Comparison of ENCODE assay signal across 14 cellular contexts in genomic region chr17:59763861-59764260, GRCh38. TPM values are rescaled to one million over a fixed set of nuclear protein-coding genes. Genes with fewer than 3 reads are reported as not detected.
DNase-seq lines count a peak whose midpoint lies in the region; ATAC-seq, FAIRE-seq and TF ChIP-seq lines count a peak whose summit lies in the region.
"Had no signal": no experiment of that assay in that cellular context is flagged by ENCODE, and none has a peak within 500 bp of the region (broad histone marks: within the 10 kb centered on the region; RNA-seq: fewer than 3 reads in every experiment).

No MANE protein-coding gene starts in this region.

- peak overlapping the region; percentile 81 for H3K27ac Mint-ChIP-seq in osteocyte (ENCODE audit: unreplicated experiment)
- H3K27ac Mint-ChIP-seq: GM23338, WTC11 had no signal

- H3K27ac ChIP-seq in PC-3 (ENCODE audit: low read length) = peak overlapping the region; percentile 51; the same call in 1 of the 2 replicates

- H3K4me3 Mint-ChIP-seq in osteocyte (ENCODE audit: unreplicated experiment) = no peak overlapping the region
- H3K4me3 Mint-ChIP-seq: GM23338, WTC11 had no signal

- peaks cover 14% of the 10 kb centered on the region for H3K36me3 Mint-ChIP-seq in osteocyte (ENCODE audit: unreplicated experiment)

- peaks cover 5% of the 10 kb centered on the region; the same call in 1 of the 2 replicates for H3K36me3 ChIP-seq in PC-3 (ENCODE audit: low read depth, low read length)
- no peaks in the 10 kb centered on the region for H3K36me3 ChIP-seq in bronchial epithelial cell (ENCODE audit: control insufficient read depth, insufficient read depth, low read length)

- peak; percentile 12 for DNase-seq in GM10266 (ENCODE audit: extremely low spot score)
- DNase-seq in PC-3 = no peak
- peak; percentile 92 for DNase-seq in bronchial epithelial cell (ENCODE audit: low read depth)
- no peak for DNase-seq in osteocyte (ENCODE audit: extremely low spot score, unreplicated experiment)
- DNase-seq in ecto neural progenitor cell (ENCODE audit: low spot score) = no peak
- no peak for DNase-seq in NCI-H128 (lab: John Stamatoyannopoulos, UW; ENCODE audit: unreplicated experiment)
- DNase-seq: amniotic stem cell, NCI-H1417, OCI-M1, retina had no signal

- peaks cover 20% of the 10 kb centered on the region for H3K79me2 ChIP-seq in PC-3 (ENCODE audit: low read length)

- peaks cover 31% of the 10 kb centered on the region for H3K4me1 ChIP-seq in PC-3 (ENCODE audit: insufficient read depth, low read length)

- H3K4me2 ChIP-seq in PC-3 (ENCODE audit: low read length) = no peak overlapping the region
- H3K4me2 ChIP-seq: GM23338 had no signal

- H3K4me1 Mint-ChIP-seq in osteocyte (ENCODE audit: unreplicated experiment) = peaks cover 72% of the 10 kb centered on the region

- H3K4me3 ChIP-seq in PC-3 (ENCODE audit: low read length) (no peak overlapping the region), bronchial epithelial cell (ENCODE audit: low read depth, low read length) (no peak overlapping the region)
- H3K4me3 ChIP-seq: GM23338 had no signal

- no TSS peak for BruUV-seq in PC-3 (replicated peaks; lab: Mats Ljungman, UMichigan)

- H3K9me2 ChIP-seq in PC-3 (replicated peaks; ENCODE audit: low read length) = no peaks in the 10 kb centered on the region

- no peaks in the 10 kb centered on the region for H3K27me3 Mint-ChIP-seq in osteocyte (ENCODE audit: unreplicated experiment)

- TF ChIP-seq CTCF in GM10266 (IDR thresholded peaks at IDR 0.05; ENCODE audit: control insufficient read depth, insufficient read depth, low read depth, missing control alignments) = no peak
- no peak for TF ChIP-seq CTCF in PC-3 (conservative IDR thresholded peaks at IDR 0.05; ENCODE audit: low read depth, low read length)
- no peak for TF ChIP-seq CTCF in bronchial epithelial cell (IDR thresholded peaks at IDR 0.05; ENCODE audit: insufficient read depth, low read length, severe bottlenecking)
- TF ChIP-seq CTCF in osteocyte (IDR thresholded peaks at IDR 0.05) = no peak

- no peak for FAIRE-seq in bronchial epithelial cell (lab: Jason Lieb, UNC)

- H3K27me3 ChIP-seq in PC-3 (ENCODE audit: low read length) = no peaks in the 10 kb centered on the region
- H3K27me3 ChIP-seq in bronchial epithelial cell (ENCODE audit: control insufficient read depth, insufficient read depth, low read length) = no peaks in the 10 kb centered on the region

- H3F3A ChIP-seq in PC-3 (ENCODE audit: low read length, unreplicated experiment) = peaks cover 13% of the 10 kb centered on the region

- H2AFZ ChIP-seq in PC-3 (ENCODE audit: low read length) = no peak overlapping the region
- H2AFZ ChIP-seq: GM23338 had no signal

- H3K9ac ChIP-seq in PC-3 (ENCODE audit: low read length) = peak overlapping the region; percentile 59; the same call in 1 of the 2 replicates

- H3K9me3 Mint-ChIP-seq in osteocyte (ENCODE audit: unreplicated experiment) = peaks cover 5% of the 10 kb centered on the region

- intact Hi-C loops in PC-3 (cut with micrococcal nuclease) = no loop called here

- no peaks in the 10 kb centered on the region for H4K20me1 ChIP-seq in PC-3 (ENCODE audit: low read length)

- POLR2A ChIA-PET in PC-3 (lab: Charles Lee; ENCODE audit: unreplicated experiment) = no interaction called here

- no peaks in the 10 kb centered on the region for H3K9me3 ChIP-seq in PC-3 (ENCODE audit: low read length)

- CTCF ChIA-PET in PC-3 (lab: Charles Lee) = interaction anchor here (0.6 kb wide), 1 partner anchor 10 kb away, joined by 4 read pairs; no protein-coding TSS in a partner anchor

- ATAC-seq in PC-3 (no peak), HG02973 (IDR thresholded peaks at IDR 0.05; ENCODE audit: unreplicated experiment) (no peak)
- ATAC-seq: esophagus mucosa, GM23338, WTC11 had no signal

RNA-seq across cellular contexts. Expression of gene VMP1, which starts 56.4 kb away (rescaled TPM):
- total RNA-seq in PC-3 (2014; rRNA removed) (237 and 277 TPM in 2 replicates), bronchial epithelial cell (120 and 141 TPM in 2 replicates), osteocyte (364 and 468 TPM in 2 replicates)

RNA-seq across cellular contexts. Expression of gene PTRH2, which starts 56.6 kb away (rescaled TPM):
- total RNA-seq in PC-3 (2014; rRNA removed) (69.8 and 82.1 TPM in 2 replicates), bronchial epithelial cell (34.0 and 37.4 TPM in 2 replicates), osteocyte (19.6 TPM in 2 replicates)

Comparison
In these comparisons a context has a peak if more than half of its experiments do, and no peak if none do; other contexts are left out.
1. DNase-seq: peak in GM10266 (single experiment) and bronchial epithelial cell (single experiment); none in PC-3 (single experiment), osteocyte (single experiment), ecto neural progenitor cell (single experiment) and NCI-H128 (single experiment).